In genomic region chr13:113793718-113794085, GRCh38 we compare ENCODE assay signal across 23 cellular contexts.
"Had no signal": no experiment of that assay in that cellular context is flagged by ENCODE, and none has a peak within 500 bp of the region (broad histone marks: within the 10 kb centered on the region; RNA-seq: fewer than 3 reads in every experiment).

No MANE protein-coding gene starts in this region.

- H3K27me3 ChIP-seq: adrenal gland had no signal

- H3K36me3 Mint-ChIP-seq: activated naive CD4-positive, alpha-beta T cell treated with anti-CD3 and anti-CD28 coated beads, Interleukin-2, amount 50 U/mL, for 24 hours had no signal

- ATAC-seq: PC-3, T-helper 17 cell had no signal

- H3K4me3 Mint-ChIP-seq: activated B cell treated with CpG ODN at 0.5 μM for 24 hours; activated CD4-positive, alpha-beta T cell treated with anti-CD3 and anti-CD28 coated beads, Interleukin-2, amount 10 ng/mL, durations not matched to agents 24 days and 14 days; activated naive CD4-positive, alpha-beta T cell treated with anti-CD3 and anti-CD28 coated beads, Interleukin-2, amount 50 U/mL, for 24 hours; T-helper 17 cell had no signal

- H3K4me3 ChIP-seq: adrenal gland had no signal

- H3K9me3 ChIP-seq: adrenal gland had no signal

- H3K4me1 ChIP-seq: adrenal gland had no signal

- H3K27ac Mint-ChIP-seq: activated B cell treated with CpG ODN at 0.5 μM for 24 hours; activated CD4-positive, alpha-beta T cell treated with anti-CD3 and anti-CD28 coated beads, Interleukin-2, amount 10 ng/mL, durations not matched to agents 24 days and 14 days; activated naive CD4-positive, alpha-beta T cell treated with anti-CD3 and anti-CD28 coated beads, Interleukin-2, amount 50 U/mL, for 24 hours; activated T-helper 2 cell treated with anti-CD3 and anti-CD28 coated beads, Interferon-gamma antibody, Interleukin-2, Interleukin-4, amounts not matched to agents 10 μg/mL and 5 μg/mL and 100 μg/mL, durations not matched to agents 14 hours and 24 hours and 36 hours; T-helper 17 cell had no signal

- DNase-seq: activated B cell treated with CpG ODN at 0.5 μM for 24 hours; activated CD4-positive, alpha-beta T cell treated with anti-CD3 and anti-CD28 coated beads for 1 hour; activated CD4-positive, alpha-beta T cell treated with anti-CD3 and anti-CD28 coated beads, Interleukin-2, amount 10 ng/mL, durations not matched to agents 24 days and 14 days; activated CD4-positive, alpha-beta T cell treated with anti-CD3 and anti-CD28 coated beads, Interleukin-2, amount 50 U/mL, for 48 hours; activated naive CD4-positive, alpha-beta T cell; activated T-cell treated with anti-CD3 and anti-CD28 coated beads for 4 hours; activated T-cell treated with anti-CD3 and anti-CD28 coated beads, Interleukin-2, amount 50 U/mL, for 48 hours; adrenal gland; anterior cingulate cortex; cerebellar nuclear complex; Kasumi-1; KBM-7; NCI-H1105 treated with DMSO at 0.1 percent for 48 hours; NCI-H1436 treated with DMSO at 0.1 percent for 48 hours; NCI-H187; NCI-H2081; NCI-H524; PC-3; SHP77 treated with DMSO at 0.1 percent for 48 hours; T-helper 17 cell; T-helper 9 cell had no signal

- H3K9me3 Mint-ChIP-seq: activated B cell treated with CpG ODN at 0.5 μM for 24 hours; activated CD4-positive, alpha-beta T cell treated with anti-CD3 and anti-CD28 coated beads, Interleukin-2, amount 10 ng/mL, durations not matched to agents 24 days and 14 days; activated naive CD4-positive, alpha-beta T cell treated with anti-CD3 and anti-CD28 coated beads, Interleukin-2, amount 50 U/mL, for 24 hours; activated T-helper 2 cell treated with anti-CD3 and anti-CD28 coated beads, Interferon-gamma antibody, Interleukin-2, Interleukin-4, amounts not matched to agents 10 μg/mL and 5 μg/mL and 100 μg/mL, durations not matched to agents 14 hours and 24 hours and 36 hours had no signal

- H3K4me1 Mint-ChIP-seq: activated B cell treated with CpG ODN at 0.5 μM for 24 hours; activated CD4-positive, alpha-beta T cell treated with anti-CD3 and anti-CD28 coated beads, Interleukin-2, amount 10 ng/mL, durations not matched to agents 24 days and 14 days; activated naive CD4-positive, alpha-beta T cell treated with anti-CD3 and anti-CD28 coated beads, Interleukin-2, amount 50 U/mL, for 24 hours had no signal

- H3K36me3 ChIP-seq: adrenal gland had no signal

- H3K27me3 Mint-ChIP-seq: activated B cell treated with CpG ODN at 0.5 μM for 24 hours; activated CD4-positive, alpha-beta T cell treated with anti-CD3 and anti-CD28 coated beads, Interleukin-2, amount 10 ng/mL, durations not matched to agents 24 days and 14 days had no signal

- H3K27ac ChIP-seq: adrenal gland had no signal
